Comparison of ENCODE assay signal across 8 cellular contexts in genomic region chr15:91849749-91850161, GRCh38. TPM values are rescaled to one million over a fixed set of nuclear protein-coding genes. Genes with fewer than 3 reads are reported as not detected.
A peak's percentile ranks its signal among the peaks of the same experiment; 100 is the strongest.
DNase-seq lines count a peak whose midpoint lies in the region; ATAC-seq and TF ChIP-seq lines count a peak whose summit lies in the region.

No MANE protein-coding gene starts in this region.

- no peak overlapping the region for H3K27ac ChIP-seq in CD4-positive, alpha-beta T cell (ENCODE audit: low read depth, low read length)

- H3K27me3 Mint-ChIP-seq in CD4-positive, alpha-beta T cell = peaks cover 20% of the 10 kb centered on the region
- H3K27me3 Mint-ChIP-seq in HFFc6 (ENCODE audit: insufficient read depth) = peaks cover 9% of the 10 kb centered on the region
- peaks cover 3 to 10% of the 10 kb centered on the region in 2 donors for H3K27me3 Mint-ChIP-seq in T-cell

- intact Hi-C loops in CD4-positive, alpha-beta T cell (cut with DNase I, micrococcal nuclease) = loop anchor here (1.0 to 10.0 kb wide), 6 partner anchors 93 to 917 kb away; partner anchors contain the start of gene HDDC3 (in 1 of the 2)

- H3K9me3 ChIP-seq in CD4-positive, alpha-beta T cell (ENCODE audit: control insufficient read depth, low read length) = no peaks in the 10 kb centered on the region

- CTCF ChIA-PET in CD4-positive, alpha-beta T cell (lab: Charles Lee) = interaction anchor here (0.7 to 1.9 kb wide), 5 partner anchors 9 to 143 kb away, joined by 3 to 5 read pairs (median 4); no protein-coding TSS in a partner anchor
- CTCF ChIA-PET in T-cell (lab: Charles Lee) = interaction anchor here (0.6 to 2.5 kb wide), 12 partner anchors 8 to 245 kb away, joined by 3 to 12 read pairs (median 4); no protein-coding TSS in a partner anchor

- H3K36me3 Mint-ChIP-seq in CD4-positive, alpha-beta T cell (ENCODE audit: low read depth) = peaks cover 4% of the 10 kb centered on the region
- no peaks in the 10 kb centered on the region for H3K36me3 Mint-ChIP-seq in HFFc6 (ENCODE audit: low read depth)
- H3K36me3 Mint-ChIP-seq in T-cell = no peaks in the 10 kb centered on the region

- no peak for ATAC-seq in CD4-positive, alpha-beta T cell (ENCODE audit: poor library complexity)
- ATAC-seq in T-cell (replicated peaks in 1 of 4) (no peak), HG02571 (IDR thresholded peaks at IDR 0.05; ENCODE audit: unreplicated experiment) (no peak)

- H3K27me3 ChIP-seq in CD4-positive, alpha-beta T cell (ENCODE audit: control insufficient read depth, insufficient read depth, low read length) = no peaks in the 10 kb centered on the region

- H3K4me1 Mint-ChIP-seq in CD4-positive, alpha-beta T cell (ENCODE audit: low read depth) = peaks cover 41% of the 10 kb centered on the region
- H3K4me1 Mint-ChIP-seq in HFFc6 (ENCODE audit: low read depth) (peaks cover 15% of the 10 kb centered on the region), T-cell (peaks cover 26 to 38% (median 31%) of the 10 kb centered on the region in 3 donors)

- POLR2A ChIA-PET in CD4-positive, alpha-beta T cell (lab: Charles Lee) = interaction anchor here (0.6 to 1.1 kb wide), 2 partner anchors 10 to 1310 kb away, joined by 4 to 6 read pairs; no protein-coding TSS in a partner anchor
- POLR2A ChIA-PET in T-cell (lab: Charles Lee) = interaction anchor here in 1 of 2 donors (0.6 kb wide), 1 partner anchor 305 kb away, joined by 4 read pairs; no protein-coding TSS in a partner anchor

- no peaks in the 10 kb centered on the region for H3K9me3 Mint-ChIP-seq in CD4-positive, alpha-beta T cell
- H3K9me3 Mint-ChIP-seq in HFFc6 (no peaks in the 10 kb centered on the region; the same call in 1 of the 2 replicates), T-cell (no peaks in the 10 kb centered on the region)

- DNase-seq in CD4-positive, alpha-beta T cell = no peak
- DNase-seq in HFFc6 (peak; percentile 43), T-cell (peak in 1 of 34 experiments; percentile 26), fibroblast of peridontal ligament (ENCODE audit: extremely low read depth) (peak; percentile 82), activated gamma-delta T cell (lab: John Stamatoyannopoulos, UW) (no peak), mucosa of gallbladder (ENCODE audit: low spot score) (no peak)
- DNase-seq in stimulated activated CD8-positive, alpha-beta memory T cell treated with anti-CD3 and anti-CD28 coated beads, Interleukin-4, amount 100 ng/mL, for 48 hours = peak; percentile 30

- H3K27ac Mint-ChIP-seq in CD4-positive, alpha-beta T cell = peak overlapping the region; percentile 65
- H3K27ac Mint-ChIP-seq in HFFc6 = no peak overlapping the region
- H3K27ac Mint-ChIP-seq in T-cell = peak overlapping the region; percentile 82

- peak overlapping the region; percentile 77 for H3K4me3 Mint-ChIP-seq in CD4-positive, alpha-beta T cell
- H3K4me3 Mint-ChIP-seq in HFFc6 = no peak overlapping the region
- peak overlapping the region; percentile 28 to 62 (median 53) for H3K4me3 Mint-ChIP-seq in T-cell

- peak; percentile 81 for TF ChIP-seq CTCF in CD4-positive, alpha-beta T cell (IDR thresholded peaks at IDR 0.05)
- peak; percentile 80 for TF ChIP-seq CTCF in HFFc6 (IDR thresholded peaks at IDR 0.05)

RNA-seq across cellular contexts. Expression of gene SLCO3A1, which starts 3.8 kb away (rescaled TPM):
- 10 to 100 TPM; 29.5 to 30.4 TPM for total RNA-seq in CD4-positive, alpha-beta T cell
- total RNA-seq in HFFc6 (2021; fragmentation: NEBNext Ultra II Directional; extraction: Animal tissue kit (Norgen Biotek cat#: 25700)) = 10 to 100 TPM in 4 of 6 experiments, 1 to 10 TPM in 2; 5.7 to 19.4 (median 14.4) TPM
- total RNA-seq in T-cell (10 to 100 TPM; 26.2 to 52.2 (median 38.7) TPM), mucosa of gallbladder (34.2 TPM)

Comparison
In these comparisons a context has a peak if more than half of its experiments do, and no peak if none do; other contexts are left out.
1. DNase-seq: peak in HFFc6 (single experiment), fibroblast of peridontal ligament (single experiment) and stimulated activated CD8-positive, alpha-beta memory T cell treated with anti-CD3 and anti-CD28 coated beads, Interleukin-4, amount 100 ng/mL, for 48 hours (single experiment); none in CD4-positive, alpha-beta T cell (0 of 10), activated gamma-delta T cell (single experiment) and mucosa of gallbladder (single experiment).